1 cellular context compared by ENCODE assay signal in genomic region chr12:75650989-75651695, GRCh38.
TF ChIP-seq lines count a peak whose summit lies in the region.

No MANE protein-coding gene starts in this region.

TF ChIP-seq in HCT116, 20 proteins besides CTCF, POLR2A, EP300 and RAD21 (continued from another document):
- TF ChIP-seq REST (IDR thresholded peaks at IDR 0.05; ENCODE audit: low read depth), result no peak
